In genomic region chr9:2023532-2023931, GRCh38 we compare ENCODE assay signal across 8 cellular contexts. TPM values are rescaled to one million over a fixed set of nuclear protein-coding genes. Genes with fewer than 3 reads are reported as not detected.
DNase-seq lines count a peak whose midpoint lies in the region; ATAC-seq and TF ChIP-seq lines count a peak whose summit lies in the region.

No MANE protein-coding gene starts in this region.

- no peaks in the 10 kb centered on the region for H4K20me1 ChIP-seq in GM23248 (ENCODE audit: insufficient read depth)
- peaks cover 99% of the 10 kb centered on the region for H4K20me1 ChIP-seq in smooth muscle cell (ENCODE audit: low read depth)

- TF ChIP-seq CTCF in smooth muscle cell (IDR thresholded peaks at IDR 0.05; ENCODE audit: borderline replicate concordance, insufficient read depth, poor library complexity, severe bottlenecking): no peak

- H3F3A ChIP-seq in GM23248 (ENCODE audit: insufficient read depth) (peaks cover 13% of the 10 kb centered on the region), smooth muscle cell (ENCODE audit: low read depth) (no peaks in the 10 kb centered on the region)

- H3K27ac ChIP-seq in GM23248: no peak overlapping the region
- H3K27ac ChIP-seq in smooth muscle cell (ENCODE audit: low read depth): no peak overlapping the region

- intact Hi-C loops in activated CD4-positive, alpha-beta memory T cell treated with anti-CD3 and anti-CD28 coated beads for 36 hours (cut with micrococcal nuclease): loop anchor here (1.0 to 2.0 kb wide), 5 partner anchors 8 to 147 kb away; partner anchors contain the start of gene SMARCA2

- no peaks in the 10 kb centered on the region for H3K27me3 Mint-ChIP-seq in activated CD4-positive, alpha-beta memory T cell treated with anti-CD3 and anti-CD28 coated beads for 36 hours
- H3K27me3 Mint-ChIP-seq in naive thymus-derived CD8-positive, alpha-beta T cell: no peaks in the 10 kb centered on the region

- no peaks in the 10 kb centered on the region for H3K9me3 Mint-ChIP-seq in activated CD4-positive, alpha-beta memory T cell treated with anti-CD3 and anti-CD28 coated beads for 36 hours
- no peaks in the 10 kb centered on the region for H3K9me3 Mint-ChIP-seq in naive thymus-derived CD8-positive, alpha-beta T cell

- in situ Hi-C loops in GM23248 (cut with MboI): no loop called here

- peaks cover 100% of the 10 kb centered on the region for H3K79me2 ChIP-seq in GM23248 (ENCODE audit: insufficient read depth)
- peaks cover 96% of the 10 kb centered on the region for H3K79me2 ChIP-seq in smooth muscle cell (ENCODE audit: low read depth)

- CTCF ChIA-PET in activated CD4-positive, alpha-beta memory T cell treated with anti-CD3 and anti-CD28 coated beads for 36 hours (lab: Charles Lee): interaction anchor here (0.6 to 1.4 kb wide), 2 partner anchors 31 to 144 kb away, joined by 3 to 5 read pairs; no protein-coding TSS in a partner anchor

- WGBS in GM23248 (ENCODE audit: low coverage in 1 of 2, low lambda C conversion rate in 2 of 2, missing lambda C conversion rate in 2 of 2), 2 experiments: 80 to 82% methylated on average over 5 of the region's 5 CpGs
- 44% methylated on average over 5 of the region's 5 CpGs for WGBS in smooth muscle cell (ENCODE audit: low lambda C conversion rate)

- H3K4me2 ChIP-seq in GM23248 (ENCODE audit: unreplicated experiment) (no peak overlapping the region), smooth muscle cell (no peak overlapping the region)

- no peaks in the 10 kb centered on the region for H3K27me3 ChIP-seq in GM23248 (replicated peaks; ENCODE audit: insufficient read depth)
- H3K27me3 ChIP-seq in smooth muscle cell (ENCODE audit: low read depth): no peaks in the 10 kb centered on the region

- H3K4me1 Mint-ChIP-seq in activated CD4-positive, alpha-beta memory T cell treated with anti-CD3 and anti-CD28 coated beads for 36 hours (ENCODE audit: low read depth): peaks cover 94% of the 10 kb centered on the region
- H3K4me1 Mint-ChIP-seq in naive thymus-derived CD8-positive, alpha-beta T cell: peaks cover 57 to 99% (median 94%) of the 10 kb centered on the region in 4 donors

- H3K4me1 ChIP-seq in GM23248 (ENCODE audit: insufficient read depth) (peaks cover 16% of the 10 kb centered on the region), smooth muscle cell (ENCODE audit: low read depth) (peaks cover 9% of the 10 kb centered on the region)

- peak overlapping the region; percentile 86 for H3K27ac Mint-ChIP-seq in activated CD4-positive, alpha-beta memory T cell treated with anti-CD3 and anti-CD28 coated beads for 36 hours
- peak overlapping the region; percentile 53 to 95 (median 82) for H3K27ac Mint-ChIP-seq in naive thymus-derived CD8-positive, alpha-beta T cell

- H3K9me2 ChIP-seq in GM23248 (ENCODE audit: insufficient read depth): no peaks in the 10 kb centered on the region

- H3K9ac ChIP-seq in GM23248: no peak overlapping the region
- no peak overlapping the region for H3K9ac ChIP-seq in smooth muscle cell (ENCODE audit: low read depth)

- H3K9me3 ChIP-seq in GM23248 (ENCODE audit: low read depth) (no peaks in the 10 kb centered on the region), smooth muscle cell (replicated peaks; ENCODE audit: low read depth) (no peaks in the 10 kb centered on the region)

- peaks cover 4% of the 10 kb centered on the region for H3K36me3 Mint-ChIP-seq in activated CD4-positive, alpha-beta memory T cell treated with anti-CD3 and anti-CD28 coated beads for 36 hours
- peaks cover 0 to 18% (median 0%) of the 10 kb centered on the region in 3 donors for H3K36me3 Mint-ChIP-seq in naive thymus-derived CD8-positive, alpha-beta T cell

- DNase-seq in activated CD4-positive, alpha-beta memory T cell treated with anti-CD3 and anti-CD28 coated beads for 36 hours: peak; percentile 53
- no peak for DNase-seq in naive thymus-derived CD8-positive, alpha-beta T cell
- no peak for DNase-seq in cerebellar cortex (ENCODE audit: low spot score)
- no peak for DNase-seq in GM23248
- DNase-seq in RKO (ENCODE audit: low spot score): no peak
- DNase-seq in smooth muscle cell (lab: John Stamatoyannopoulos, UW; ENCODE audit: unreplicated experiment): no peak

- H3K36me3 ChIP-seq in GM23248 (ENCODE audit: low read depth) (no peaks in the 10 kb centered on the region; the same call in 1 of the 2 replicates), smooth muscle cell (ENCODE audit: low read depth) (no peaks in the 10 kb centered on the region)

- peak overlapping the region; percentile 38 for H3K4me3 Mint-ChIP-seq in activated CD4-positive, alpha-beta memory T cell treated with anti-CD3 and anti-CD28 coated beads for 36 hours
- H3K4me3 Mint-ChIP-seq in naive thymus-derived CD8-positive, alpha-beta T cell: peak overlapping the region; percentile 52 to 78 (median 74)

- POLR2A ChIA-PET in activated CD4-positive, alpha-beta memory T cell treated with anti-CD3 and anti-CD28 coated beads for 36 hours (lab: Charles Lee): interaction anchor here (1.3 to 3.2 kb wide), 2 partner anchors 31 to 148 kb away, joined by 3 to 33 read pairs; no protein-coding TSS in a partner anchor
- POLR2A ChIA-PET in naive thymus-derived CD8-positive, alpha-beta T cell (lab: Charles Lee): no interaction called here

- peak overlapping the region; percentile 69; the same call in 1 of the 2 replicates for H3K4me3 ChIP-seq in GM08714 (ENCODE audit: low read length)
- H3K4me3 ChIP-seq in GM23248: no peak overlapping the region
- no peak overlapping the region for H3K4me3 ChIP-seq in smooth muscle cell

- no peak overlapping the region for H2AFZ ChIP-seq in GM23248
- H2AFZ ChIP-seq in smooth muscle cell (ENCODE audit: low read depth): no peak overlapping the region

- peak; percentile 56 for ATAC-seq in GM21786 (IDR thresholded peaks at IDR 0.05; ENCODE audit: unreplicated experiment)
- ATAC-seq in naive thymus-derived CD8-positive, alpha-beta T cell: no peak

RNA-seq across cellular contexts. Expression of gene SMARCA2, which starts 8.4 kb away (rescaled TPM):
- 100 to 1,000 TPM in 1 of 2 experiments, 10 to 100 TPM in 1; 95.1 to 100 TPM for total RNA-seq in activated CD4-positive, alpha-beta memory T cell treated with anti-CD3 and anti-CD28 coated beads for 36 hours
- total RNA-seq in naive thymus-derived CD8-positive, alpha-beta T cell: 100 to 1,000 TPM; 236 to 238 TPM
- 10 to 100 TPM; 36.1 to 78.7 (median 37.9) TPM for polyA plus RNA-seq in naive thymus-derived CD8-positive, alpha-beta T cell
- total RNA-seq in GM23248 (2014; rRNA removed; shearing (Covaris generic)): 47.4 and 78.9 TPM in 2 replicates
- polyA plus RNA-seq in GM23248 (2016; fragmentation: Nextera tagmentation; extraction: Ambion mirVana) (26.7 and 27.2 TPM in 2 replicates), smooth muscle cell (27.7 and 29.3 TPM in 2 replicates)
- total RNA-seq in smooth muscle cell: 61.7 and 70.3 TPM in 2 replicates
